Comparison of ENCODE assay signal across 24 cellular contexts in the genomic region with DNA sequence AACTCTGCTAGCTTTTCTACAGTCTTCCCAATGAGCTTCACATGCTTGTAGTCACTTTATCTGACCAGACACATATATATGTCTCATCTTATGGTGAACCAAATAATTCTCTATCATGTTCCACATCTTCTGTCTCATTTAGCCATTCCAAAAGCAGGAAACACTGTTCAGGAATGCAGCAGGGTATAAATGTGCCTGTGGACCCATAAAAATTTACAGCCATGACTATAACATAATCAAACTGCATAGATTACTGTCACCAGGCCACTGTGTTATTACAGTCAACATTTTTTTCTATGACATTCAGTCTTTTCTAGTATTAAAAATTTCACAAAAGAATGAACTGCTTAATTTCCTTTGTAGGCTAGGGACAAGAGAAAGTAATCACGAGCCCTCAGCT.
"Had no signal": no experiment of that assay in that cellular context is flagged by ENCODE, and none has a peak within 500 bp of the region (broad histone marks: within the 10 kb centered on the region; RNA-seq: fewer than 3 reads in every experiment).

No MANE protein-coding gene starts in this region.

- H3K9me3 ChIP-seq: esophagus muscularis mucosa, gastroesophageal sphincter, heart left ventricle, left lung, lower lobe of right lung had no signal

- H3K4me2 ChIP-seq: hepatocyte had no signal

- DNase-seq: dermis blood vessel endothelial cell; dorsolateral prefrontal cortex; effector CD4-positive, alpha-beta T cell; effector memory CD4-positive, alpha-beta T cell; foreskin keratinocyte; heart left ventricle; hypothalamus; immature natural killer cell; left cardiac atrium; left lung; left ventricle myocardium superior; lower lobe of right lung; mesenchymal stem cell; naive thymus-derived CD4-positive, alpha-beta T cell had no signal

- H3K4me1 Mint-ChIP-seq: immature natural killer cell; mesothelial cell of epicardium; naive thymus-derived CD4-positive, alpha-beta T cell had no signal

- H3K4me3 Mint-ChIP-seq: immature natural killer cell; mesothelial cell of epicardium; naive thymus-derived CD4-positive, alpha-beta T cell had no signal

- H3K36me3 ChIP-seq: esophagus muscularis mucosa, gastroesophageal sphincter, heart left ventricle, left lung, lower lobe of right lung had no signal

- H3K36me3 Mint-ChIP-seq: immature natural killer cell; mesothelial cell of epicardium; naive thymus-derived CD4-positive, alpha-beta T cell had no signal

- FAIRE-seq: colon, endothelial cell of umbilical vein, frontal cortex, islet of Langerhans, keratinocyte had no signal

- H3K9me3 Mint-ChIP-seq: mesothelial cell of epicardium had no signal

- ATAC-seq: foreskin keratinocyte; gastroesophageal sphincter; heart left ventricle; left cardiac atrium; left lung; left ventricle myocardium superior; lower lobe of right lung; naive thymus-derived CD4-positive, alpha-beta T cell had no signal

- H3K4me1 ChIP-seq: esophagus muscularis mucosa, foreskin keratinocyte, gastroesophageal sphincter, heart left ventricle, left lung, lower lobe of right lung had no signal

- H3K27ac ChIP-seq: coronary artery, dorsolateral prefrontal cortex, esophagus muscularis mucosa, foreskin keratinocyte, gastroesophageal sphincter, heart left ventricle, hepatocyte, left lung, lower lobe of right lung had no signal

- H3K79me2 ChIP-seq: hepatocyte had no signal

- H3K27me3 ChIP-seq: esophagus muscularis mucosa, foreskin keratinocyte, gastroesophageal sphincter, heart left ventricle, hepatocyte, left lung had no signal

- H3K4me3 ChIP-seq: coronary artery, dorsolateral prefrontal cortex, esophagus muscularis mucosa, gastroesophageal sphincter, heart left ventricle, hepatocyte, left lung, lower lobe of right lung had no signal

- H2AFZ ChIP-seq: hepatocyte had no signal

- H3K27ac Mint-ChIP-seq: immature natural killer cell; mesothelial cell of epicardium; naive thymus-derived CD4-positive, alpha-beta T cell had no signal
